Comparison of ENCODE assay signal across 11 cellular contexts in the genomic region with DNA sequence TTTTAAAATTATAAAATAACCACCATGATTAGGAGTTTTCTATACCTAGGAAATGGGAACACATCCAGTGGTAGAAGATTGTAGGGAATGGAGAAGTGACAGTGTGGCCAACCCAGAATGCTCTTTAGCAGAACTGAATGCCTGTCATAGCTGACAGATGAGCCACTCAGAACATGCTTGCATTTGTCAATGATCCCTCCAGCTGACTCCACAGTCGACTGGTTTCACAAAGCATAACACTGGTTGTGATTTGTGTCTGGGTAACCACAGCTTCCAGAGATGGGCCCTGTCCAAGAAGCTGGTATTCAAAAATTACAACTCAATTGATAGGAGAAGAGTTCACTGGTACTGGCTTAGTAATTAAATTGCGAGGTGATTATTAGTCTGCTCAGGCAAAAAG. TPM values are rescaled to one million over a fixed set of nuclear protein-coding genes. Genes with fewer than 3 reads are reported as not detected.
DNase-seq lines count a peak whose midpoint lies in the region; TF ChIP-seq lines count a peak whose summit lies in the region.
"Had no signal": no experiment of that assay in that cellular context is flagged by ENCODE, and none has a peak within 500 bp of the region (broad histone marks: within the 10 kb centered on the region; RNA-seq: fewer than 3 reads in every experiment).

No MANE protein-coding gene starts in this region.

- no peak overlapping the region for H3K4me3 Mint-ChIP-seq in activated naive CD4-positive, alpha-beta T cell treated with anti-CD3 and anti-CD28 coated beads for 36 hours
- H3K4me3 Mint-ChIP-seq: T-helper 1 cell treated with Interleukin-12 subunit alpha and Interleukin-12 subunit beta and Interleukin-4 antibody, amounts not matched to agents 30 μg/mL and 1 μg/mL, for 36 hours had no signal

- H3K4me3 ChIP-seq in thyroid gland (replicated peaks in 1 of 3) = no peak overlapping the region
- no peak overlapping the region for H3K4me3 ChIP-seq in Peyer's patch
- H3K4me3 ChIP-seq: gastrocnemius medialis, skin epidermis had no signal

- 37 to 45% methylated on average over 2 of the region's 2 CpGs for WGBS in thyroid gland, 2 donors

- intact Hi-C loops in thyroid gland (cut with DNase I) = no loop called here
- intact Hi-C loops in activated naive CD4-positive, alpha-beta T cell treated with anti-CD3 and anti-CD28 coated beads for 36 hours (cut with micrococcal nuclease) = loop anchor here (10.0 kb wide), 1 partner anchor 415 kb away; no protein-coding TSS in a partner anchor

- H3K36me3 ChIP-seq in thyroid gland (no peaks in the 10 kb centered on the region), Peyer's patch (no peaks in the 10 kb centered on the region)
- H3K36me3 ChIP-seq: gastrocnemius medialis had no signal

- H3K27ac Mint-ChIP-seq in activated naive CD4-positive, alpha-beta T cell treated with anti-CD3 and anti-CD28 coated beads for 36 hours = no peak overlapping the region
- H3K27ac Mint-ChIP-seq: T-helper 1 cell treated with Interleukin-12 subunit alpha and Interleukin-12 subunit beta and Interleukin-4 antibody, amounts not matched to agents 30 μg/mL and 1 μg/mL, for 36 hours had no signal

- peaks cover 28% of the 10 kb centered on the region for H3K27me3 Mint-ChIP-seq in activated naive CD4-positive, alpha-beta T cell treated with anti-CD3 and anti-CD28 coated beads for 36 hours (ENCODE audit: low read depth)

- no peaks in the 10 kb centered on the region for H3K9me3 ChIP-seq in thyroid gland
- no peaks in the 10 kb centered on the region for H3K9me3 ChIP-seq in Peyer's patch
- H3K9me3 ChIP-seq: gastrocnemius medialis had no signal

- no peak for TF ChIP-seq CTCF in thyroid gland (IDR thresholded peaks at IDR 0.05)
- no peak for TF ChIP-seq CTCF in Peyer's patch (IDR thresholded peaks at IDR 0.05)

- no peaks in the 10 kb centered on the region for H3K36me3 Mint-ChIP-seq in activated naive CD4-positive, alpha-beta T cell treated with anti-CD3 and anti-CD28 coated beads for 36 hours (ENCODE audit: low read depth)

- peaks cover 2% of the 10 kb centered on the region for H3K4me1 Mint-ChIP-seq in activated naive CD4-positive, alpha-beta T cell treated with anti-CD3 and anti-CD28 coated beads for 36 hours (ENCODE audit: low read depth)

- CTCF ChIA-PET in activated naive CD4-positive, alpha-beta T cell treated with anti-CD3 and anti-CD28 coated beads for 36 hours (lab: Charles Lee) = no interaction called here

- H3K27me3 ChIP-seq in thyroid gland = no peaks in the 10 kb centered on the region
- H3K27me3 ChIP-seq in Peyer's patch = no peaks in the 10 kb centered on the region
- H3K27me3 ChIP-seq: gastrocnemius medialis had no signal

- H3K27ac ChIP-seq in thyroid gland (peak overlapping the region in 2 of 3 donors; percentile 48 to 49), Peyer's patch (no peak overlapping the region)
- H3K27ac ChIP-seq: gastrocnemius medialis, skin epidermis had no signal

- H3K9me3 Mint-ChIP-seq in activated naive CD4-positive, alpha-beta T cell treated with anti-CD3 and anti-CD28 coated beads for 36 hours = no peaks in the 10 kb centered on the region
- H3K9me3 Mint-ChIP-seq: T-helper 1 cell treated with Interleukin-12 subunit alpha and Interleukin-12 subunit beta and Interleukin-4 antibody, amounts not matched to agents 30 μg/mL and 1 μg/mL, for 36 hours had no signal

- H3K4me1 ChIP-seq in thyroid gland = peaks cover 0 to 8% of the 10 kb centered on the region in 2 donors
- H3K4me1 ChIP-seq in Peyer's patch = no peaks in the 10 kb centered on the region
- H3K4me1 ChIP-seq: gastrocnemius medialis had no signal

- TF ChIP-seq POLR2A in thyroid gland (IDR thresholded peaks at IDR 0.05) (no peak), Peyer's patch (IDR thresholded peaks at IDR 0.05) (no peak)

- DNase-seq in NCI-H82 (lab: John Stamatoyannopoulos, UW) (peak; percentile 36), NCI-H82 treated with DMSO at 0.1 percent for 48 hours (lab: John Stamatoyannopoulos, UW; ENCODE audit: unreplicated experiment) (no peak), T1000 (lab: John Stamatoyannopoulos, UW) (peak; percentile 2), glomerular visceral epithelial cell (ENCODE audit: extremely low spot score) (peak; percentile 91), thyroid gland (peak; percentile 46 to 65), Peyer's patch (no peak), COLO668 (lab: John Stamatoyannopoulos, UW; ENCODE audit: unreplicated experiment) (no peak)
- no peak for DNase-seq in activated naive CD4-positive, alpha-beta T cell treated with anti-CD3 and anti-CD28 coated beads for 36 hours
- DNase-seq: gastrocnemius medialis had no signal

RNA-seq across cellular contexts. Expression of a gene that starts 9.0 kb away (rescaled TPM):
- 10 to 100 TPM; 18.7 to 29.8 (median 23.6) TPM for total RNA-seq in thyroid gland
- total RNA-seq in Peyer's patch = 100 to 1,000 TPM in 1 of 4 donors, 10 to 100 TPM in 3; 16.6 to 116 (median 34.5) TPM
- total RNA-seq in activated naive CD4-positive, alpha-beta T cell treated with anti-CD3 and anti-CD28 coated beads for 36 hours = 1 to 10 TPM; 3.6 to 4.1 TPM

Comparison
In these comparisons a context has a peak if more than half of its experiments do, and no peak if none do; other contexts are left out.
1. DNase-seq: peak in NCI-H82 (single experiment), T1000 (single experiment), glomerular visceral epithelial cell (single experiment) and thyroid gland (2 of 2); none in NCI-H82 treated with DMSO at 0.1 percent for 48 hours (single experiment), Peyer's patch (0 of 3), COLO668 (single experiment) and activated naive CD4-positive, alpha-beta T cell treated with anti-CD3 and anti-CD28 coated beads for 36 hours (single experiment).
2. H3K27ac ChIP-seq: peak in thyroid gland (2 of 3); none in Peyer's patch (0 of 4).